ENCODE assay signal across 14 cellular contexts in the genomic region with DNA sequence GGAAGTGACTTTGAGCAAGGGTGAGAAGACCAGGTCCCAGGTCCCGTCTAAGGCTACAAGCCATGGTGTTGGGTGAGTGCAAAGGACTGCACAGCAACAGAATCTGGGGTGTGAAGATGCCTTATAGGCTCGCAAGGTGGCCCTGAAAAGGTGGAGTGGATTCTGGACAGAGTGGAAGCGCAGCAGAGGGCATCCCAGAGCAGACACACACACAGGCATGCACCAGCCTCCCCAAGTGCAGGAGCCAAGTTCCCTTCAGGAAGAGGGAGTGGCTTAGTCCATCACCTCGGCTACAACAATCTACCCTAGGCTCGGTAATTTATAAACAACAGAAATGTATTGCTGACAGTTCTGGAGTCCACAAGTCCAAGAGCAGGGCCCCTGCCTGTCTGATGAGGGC.
"Had no signal": no experiment of that assay in that cellular context is flagged by ENCODE, and none has a peak within 500 bp of the region (broad histone marks: within the 10 kb centered on the region; RNA-seq: fewer than 3 reads in every experiment).

No MANE protein-coding gene starts in this region.

- H3K4me1 Mint-ChIP-seq: activated CD4-positive, alpha-beta T cell treated with anti-CD3 and anti-CD28 coated beads for 36 hours; stimulated activated memory B cell treated with anti-CD40 and anti-IgM and Interleukin-4, amounts not matched to agents 10 μg/mL and 1 μg/mL and 100 μg/mL, for 72 hours had no signal

- H3K4me3 Mint-ChIP-seq: activated CD4-positive, alpha-beta T cell treated with anti-CD3 and anti-CD28 coated beads for 36 hours; activated naive CD8-positive, alpha-beta T cell; dendritic cell treated with granulocyte-macrophage colony-stimulating factor and Interleukin-4, amounts not matched to agents 40 ng/mL and 50 ng/mL, for 4 days; nephron progenitor cell; stimulated activated memory B cell treated with anti-CD40 and anti-IgM and Interleukin-4, amounts not matched to agents 10 μg/mL and 1 μg/mL and 100 μg/mL, for 72 hours had no signal

- H3K36me3 ChIP-seq: esophagus squamous epithelium, left lung had no signal

- H3K36me3 Mint-ChIP-seq: activated naive CD8-positive, alpha-beta T cell; stimulated activated memory B cell treated with anti-CD40 and anti-IgM and Interleukin-4, amounts not matched to agents 10 μg/mL and 1 μg/mL and 100 μg/mL, for 72 hours had no signal

- ATAC-seq: activated CD4-positive, alpha-beta T cell treated with anti-CD3 and anti-CD28 coated beads for 36 hours; left lung; sciatic nerve; stimulated activated memory B cell treated with anti-CD40 and anti-IgM and Interleukin-4, amounts not matched to agents 10 μg/mL and 1 μg/mL and 100 μg/mL, for 72 hours had no signal

- H3K4me3 ChIP-seq: esophagus squamous epithelium, left lung had no signal

- H3K27ac ChIP-seq: esophagus squamous epithelium, left lung had no signal

- H3K9me3 ChIP-seq: esophagus squamous epithelium, left lung had no signal

- H3K9me3 Mint-ChIP-seq: dendritic cell treated with granulocyte-macrophage colony-stimulating factor and Interleukin-4, amounts not matched to agents 40 ng/mL and 50 ng/mL, for 4 days; nephron progenitor cell had no signal

- DNase-seq: activated CD4-positive, alpha-beta T cell treated with anti-CD3 and anti-CD28 coated beads for 36 hours; activated CD4-positive, alpha-beta T cell treated with anti-CD3 and anti-CD28 coated beads, Interleukin-2, amount 50 U/mL, for 48 hours; activated gamma-delta T cell treated with Interleukin-2 at 50 U/mL for 16 hours; effector CD8-positive, alpha-beta T cell; esophagus squamous epithelium; left lung; mammary epithelial cell; midbrain; nephron progenitor cell; stimulated activated CD4-positive, alpha-beta T cell treated with anti-CD3 and anti-CD28 coated beads, Interleukin-4, amount 100 ng/mL, for 24 hours had no signal

- H3K27ac Mint-ChIP-seq: activated CD4-positive, alpha-beta T cell treated with anti-CD3 and anti-CD28 coated beads for 36 hours; activated naive CD8-positive, alpha-beta T cell; dendritic cell treated with granulocyte-macrophage colony-stimulating factor and Interleukin-4, amounts not matched to agents 40 ng/mL and 50 ng/mL, for 4 days; nephron progenitor cell; stimulated activated memory B cell treated with anti-CD40 and anti-IgM and Interleukin-4, amounts not matched to agents 10 μg/mL and 1 μg/mL and 100 μg/mL, for 72 hours had no signal
